In genomic region chrX:41095962-41096955, GRCh38 we compare ENCODE assay signal across 15 cellular contexts. TPM values are rescaled to one million over a fixed set of nuclear protein-coding genes. Genes with fewer than 3 reads are reported as not detected.
A peak's percentile ranks its signal among the peaks of the same experiment; 100 is the strongest.
DNase-seq lines count a peak whose midpoint lies in the region; ATAC-seq, FAIRE-seq and TF ChIP-seq lines count a peak whose summit lies in the region.
"Had no signal": no experiment of that assay in that cellular context is flagged by ENCODE, and none has a peak within 500 bp of the region (broad histone marks: within the 10 kb centered on the region; RNA-seq: fewer than 3 reads in every experiment).

No MANE protein-coding gene starts in this region.

- peak overlapping the region; percentile 3; the same call in 1 of the 2 replicates for H3K4me2 ChIP-seq in HepG2 (ENCODE audit: low read depth, low read length)

- no peak for TF ChIP-seq RAD21 in HepG2 (CRISPR knock-in tag; IDR thresholded peaks at IDR 0.05)

- H3K79me2 ChIP-seq in HepG2 (ENCODE audit: insufficient read depth, low read length): peaks cover 89% of the 10 kb centered on the region

- intact Hi-C loops in right cardiac atrium (cut with DNase I): no loop called here
- intact Hi-C loops in Right ventricle myocardium inferior (cut with DNase I): no loop called here
- intact Hi-C loops in HepG2 (cut with micrococcal nuclease; ENCODE audit: unreplicated experiment): no loop called here
- intact Hi-C loops in upper lobe of right lung (cut with DNase I): no loop called here
- intact Hi-C loops in kidney (cut with DNase I): no loop called here

- H3K27me3 ChIP-seq in right cardiac atrium (ENCODE audit: control insufficient read depth, insufficient read depth) (no peaks in the 10 kb centered on the region), HepG2 (ENCODE audit: control insufficient read depth in 1 of 2, insufficient read depth in 2 of 2, low read length in 2 of 2) (no peaks in the 10 kb centered on the region), upper lobe of right lung (no peaks in the 10 kb centered on the region)
- H3K27me3 ChIP-seq: ovary, testis had no signal

- H3K9me3 ChIP-seq in right cardiac atrium (ENCODE audit: control insufficient read depth, low read length): no peaks in the 10 kb centered on the region
- H3K9me3 ChIP-seq in HepG2 (ENCODE audit: low read length): no peaks in the 10 kb centered on the region
- H3K9me3 ChIP-seq in upper lobe of right lung: no peaks in the 10 kb centered on the region
- H3K9me3 ChIP-seq in kidney (ENCODE audit: control insufficient read depth in 1 of 2, low read length in 2 of 2): no peaks in the 10 kb centered on the region
- H3K9me3 ChIP-seq: ovary, testis had no signal

- peak overlapping the region; percentile 66 for H3K27ac Mint-ChIP-seq in activated T-helper 17 cell treated with anti-CD3 and anti-CD28 coated beads, Interleukin-2, amount 50 U/mL, for 72 hours

- H3K36me3 ChIP-seq in HepG2 (replicated peaks in 1 of 2; ENCODE audit: control insufficient read depth in 1 of 2, insufficient read depth in 2 of 2, low read length in 2 of 2): no peaks in the 10 kb centered on the region; a peak in 1 of 5 replicates
- H3K36me3 ChIP-seq in upper lobe of right lung: no peaks in the 10 kb centered on the region
- H3K36me3 ChIP-seq in kidney (ENCODE audit: control insufficient read depth in 1 of 2, insufficient read depth in 2 of 2, low read length in 2 of 2): no peaks in the 10 kb centered on the region
- H3K36me3 ChIP-seq: ovary had no signal

- BruUV-seq in HepG2 (replicated peaks; lab: Mats Ljungman, UMichigan): no TSS peak

- DNase-seq in right cardiac atrium (no peak), Right ventricle myocardium inferior (ENCODE audit: missing footprints) (no peak), HepG2 (ENCODE audit: low spot score) (no peak), upper lobe of right lung (no peak), kidney (no peak)
- no peak for DNase-seq in activated CD4-positive, CD25-positive, alpha-beta regulatory T cell treated with anti-CD3 and anti-CD28 coated beads, Interleukin-2, amount 50 U/mL, for 72 hours
- DNase-seq in activated CD8-positive, alpha-beta memory T cell treated with anti-CD3 and anti-CD28 coated beads, Interleukin-2, amount 50 U/mL, for 48 hours: no peak
- DNase-seq: islet precursor cell; ovary; stimulated activated CD4-positive, alpha-beta T cell treated with anti-CD3 and anti-CD28 coated beads, Interleukin-4, amount 100 ng/mL, for 4 hours; testis had no signal

- TF ChIP-seq CTCF in HepG2 (CRISPR knock-in tag; IDR thresholded peaks at IDR 0.05) (no peak), upper lobe of right lung (IDR thresholded peaks at IDR 0.05) (no peak), kidney (IDR thresholded peaks at IDR 0.05; ENCODE audit: borderline replicate concordance, extremely low read depth, insufficient read depth) (no peak)

- H3K4me1 Mint-ChIP-seq in activated T-helper 17 cell treated with anti-CD3 and anti-CD28 coated beads, Interleukin-2, amount 50 U/mL, for 72 hours: peaks cover 12% of the 10 kb centered on the region

- no peak for TF ChIP-seq POLR2A in HepG2 (IDR thresholded peaks at IDR 0.05; ENCODE audit: insufficient read depth in 1 of 2, low read depth in 2 of 2, low read length in 2 of 2)

- H3K9ac ChIP-seq in HepG2 (ENCODE audit: insufficient read depth, low read depth, low read length) (no peak overlapping the region), kidney (ENCODE audit: low read length in 2 of 2) (no peak overlapping the region)

- peaks cover 72% of the 10 kb centered on the region for H4K20me1 ChIP-seq in HepG2 (ENCODE audit: insufficient read depth, low read length)

- TF ChIP-seq EP300 in HepG2 (IDR thresholded peaks at IDR 0.05; ENCODE audit: low read depth in 2 of 2, low read length in 2 of 2): no peak
- no peak for TF ChIP-seq EP300 in HepG2 (CRISPR knock-in tag; IDR thresholded peaks at IDR 0.05; ENCODE audit: borderline replicate concordance)

- H3K4me1 ChIP-seq in right cardiac atrium (ENCODE audit: control insufficient read depth, insufficient read depth, low read length): peaks cover 11% of the 10 kb centered on the region
- peaks cover 38% of the 10 kb centered on the region for H3K4me1 ChIP-seq in HepG2 (ENCODE audit: insufficient read depth, low read length)
- peaks cover 17% of the 10 kb centered on the region for H3K4me1 ChIP-seq in upper lobe of right lung
- H3K4me1 ChIP-seq in kidney (ENCODE audit: control insufficient read depth in 1 of 2, insufficient read depth in 1 of 2, low read depth in 1 of 2, low read length in 2 of 2): peaks cover 5 to 12% of the 10 kb centered on the region in 2 donors
- H3K4me1 ChIP-seq: testis had no signal

- peaks cover 9% of the 10 kb centered on the region for H3K36me3 Mint-ChIP-seq in activated T-helper 17 cell treated with anti-CD3 and anti-CD28 coated beads, Interleukin-2, amount 50 U/mL, for 72 hours (ENCODE audit: low read depth)

- no peaks in the 10 kb centered on the region for H3K27me3 Mint-ChIP-seq in activated T-helper 17 cell treated with anti-CD3 and anti-CD28 coated beads, Interleukin-2, amount 50 U/mL, for 72 hours
- H3K27me3 Mint-ChIP-seq: brain had no signal

- in situ Hi-C loops in HepG2 (cut with HindIII; ENCODE audit: extremely low pct_ligation_motif_present, low pct_unique_long_range_greater_than_20kb): no loop called here

- H3K27ac ChIP-seq in right cardiac atrium (ENCODE audit: low read length): peak overlapping the region; percentile 37
- H3K27ac ChIP-seq in HepG2 (ENCODE audit: extremely low read length, insufficient read depth, low read length): no peak overlapping the region
- no peak overlapping the region for H3K27ac ChIP-seq in upper lobe of right lung
- no peak overlapping the region for H3K27ac ChIP-seq in kidney (ENCODE audit: low read depth in 2 of 2, low read length in 2 of 2)
- H3K27ac ChIP-seq: C4-2B, epithelial cell of prostate, ovary, testis had no signal

- no peak overlapping the region for H2AFZ ChIP-seq in HepG2 (ENCODE audit: low read length)

- ATAC-seq in right cardiac atrium (no peak), Right ventricle myocardium inferior (no peak), HepG2 (peak; percentile 44), upper lobe of right lung (peak; percentile 55)
- ATAC-seq in activated T-helper 17 cell treated with anti-CD3 and anti-CD28 coated beads, Interleukin-2, amount 50 U/mL, for 72 hours (replicated peaks): peak; percentile 56

- POLR2A ChIA-PET in HepG2 (lab: Yijun Ruan, JAX): interaction anchor here (1.9 kb wide), 1 partner anchor 11 kb away, joined by 7 read pairs; the partner anchor contains the start of gene USP9X

- H3K4me3 ChIP-seq in right cardiac atrium (ENCODE audit: low read length): no peak overlapping the region
- H3K4me3 ChIP-seq in HepG2 (replicated peaks in 1 of 3; ENCODE audit: insufficient read depth in 1 of 3, low read depth in 2 of 3, low read length in 3 of 3): no peak overlapping the region
- H3K4me3 ChIP-seq in upper lobe of right lung: no peak overlapping the region
- H3K4me3 ChIP-seq in kidney (ENCODE audit: low read length in 2 of 2): peak overlapping the region in 1 of 2 donors; percentile 1
- H3K4me3 ChIP-seq: ovary, testis had no signal

- FAIRE-seq in HepG2 (lab: Jason Lieb, UNC) (no peak), kidney (lab: Jason Lieb, UNC) (no peak)

- 51% methylated on average over 9 of the region's 9 CpGs for WGBS in right cardiac atrium
- WGBS in HepG2 (ENCODE audit: low lambda C conversion rate): 73% methylated on average over 8 of the region's 9 CpGs

- CTCF ChIA-PET in HepG2 (lab: Yijun Ruan, JAX; ENCODE audit: low intra/inter-chr PET ratio, low total read pairs): no interaction called here

- H3K4me3 Mint-ChIP-seq in activated T-helper 17 cell treated with anti-CD3 and anti-CD28 coated beads, Interleukin-2, amount 50 U/mL, for 72 hours: peak overlapping the region; percentile 60

- H3K9me3 Mint-ChIP-seq in activated T-helper 17 cell treated with anti-CD3 and anti-CD28 coated beads, Interleukin-2, amount 50 U/mL, for 72 hours: no peaks in the 10 kb centered on the region

TF ChIP-seq in HepG2, 621 proteins besides CTCF, POLR2A, EP300 and RAD21 (continues in another document):
- no peak for TF ChIP-seq IRF2 (CRISPR knock-in tag; IDR thresholded peaks at IDR 0.05)
- no peak for TF ChIP-seq MAZ (IDR thresholded peaks at IDR 0.05; ENCODE audit: borderline replicate concordance, low read depth, low read length)
- no peak for TF ChIP-seq MAZ (CRISPR knock-in tag; IDR thresholded peaks at IDR 0.05; ENCODE audit: low read depth)
- no peak for TF ChIP-seq ZNF326 (CRISPR knock-in tag; IDR thresholded peaks at IDR 0.05; ENCODE audit: borderline replicate concordance)

RNA-seq across cellular contexts. Expression of gene USP9X, which starts 11.0 kb away (rescaled TPM):
- 10 to 100 TPM; 57.3 to 72.6 (median 62.3) TPM for total RNA-seq in right cardiac atrium
- 13.3 TPM for polyA plus RNA-seq in right cardiac atrium
- total RNA-seq in Right ventricle myocardium inferior: 51.6 TPM
- 10 to 100 TPM; 49.3 to 63.3 TPM for total RNA-seq in activated T-helper 17 cell treated with anti-CD3 and anti-CD28 coated beads, Interleukin-2, amount 50 U/mL, for 72 hours
- 40.5 and 81.0 TPM in 2 replicates for total RNA-seq in HepG2 (2016; rRNA removed; fragmentation: Illumina TruSeq; extraction: Trizol)
- total RNA-seq in HepG2 (2016; cell fraction: cytosol; rRNA removed; fragmentation: Illumina TruSeq; extraction: Trizol; ENCODE audit: low read depth): 3.8 and 4.7 TPM in 2 replicates
- 39.4 and 75.2 TPM in 2 replicates for total RNA-seq in HepG2 (2016; cell fraction: insoluble cytoplasmic fraction; rRNA removed; fragmentation: Illumina TruSeq; extraction: Trizol)
- total RNA-seq in HepG2 (2016; cell fraction: membrane; rRNA removed; fragmentation: Illumina TruSeq; extraction: Trizol): 12.7 TPM in 2 replicates
- total RNA-seq in HepG2 (2016; cell fraction: nucleus; rRNA removed; fragmentation: Illumina TruSeq; extraction: Trizol): 41.9 and 52.3 TPM in 2 replicates
- 20.7 and 22.2 TPM in 2 replicates for polyA plus RNA-seq in HepG2 (2011; rRNA removed)
- 9.5 and 16.8 TPM in 2 replicates for polyA plus RNA-seq in HepG2 (2011; cell fraction: cytosol; rRNA removed)
- polyA plus RNA-seq in HepG2 (2011; cell fraction: nucleus; rRNA removed): 14.6 and 21.3 TPM in 2 replicates
- polyA plus RNA-seq in HepG2 (2012): 24.5 and 29.6 TPM in 2 replicates
- 0.76 and 1.8 TPM in 2 replicates for polyA plus RNA-seq in HepG2 (2016; cell fraction: cytosol; fragmentation: Illumina TruSeq; extraction: Trizol; ENCODE audit: low read depth)
- 29.7 and 29.8 TPM in 2 replicates for polyA plus RNA-seq in HepG2 (2016; cell fraction: insoluble cytoplasmic fraction; fragmentation: Illumina TruSeq; extraction: Trizol; ENCODE audit: low read depth)
- 2.9 and 3.9 TPM in 2 replicates for polyA plus RNA-seq in HepG2 (2016; cell fraction: membrane; fragmentation: Illumina TruSeq; extraction: Trizol; ENCODE audit: low read depth)
- polyA plus RNA-seq in HepG2 (2016; cell fraction: nucleus; fragmentation: Illumina TruSeq; extraction: Trizol; ENCODE audit: insufficient read depth, low read depth): 26.5 and 29.5 TPM in 2 replicates
- 180 and 267 TPM in 2 replicates for polyA minus RNA-seq in HepG2 (2011; rRNA and poly(A)+ RNA removed; ENCODE audit: low replicate concordance)
- 62.3 and 83.0 TPM in 2 replicates for polyA minus RNA-seq in HepG2 (2011; cell fraction: cytosol; rRNA and poly(A)+ RNA removed)
- 121 and 148 TPM in 2 replicates for polyA minus RNA-seq in HepG2 (2011; cell fraction: nucleus; rRNA and poly(A)+ RNA removed)
- 71.5 TPM for total RNA-seq in upper lobe of right lung
- 86.8 TPM for total RNA-seq in kidney
- 12.0 TPM for polyA plus RNA-seq in kidney (ENCODE audit: insufficient read depth, low read depth, low replicate concordance)

Comparison
In these comparisons a context has a peak if more than half of its experiments do, and no peak if none do; other contexts are left out.
1. ATAC-seq: peak in activated T-helper 17 cell treated with anti-CD3 and anti-CD28 coated beads, Interleukin-2, amount 50 U/mL, for 72 hours (single experiment), HepG2 (single experiment) and upper lobe of right lung (single experiment); none in right cardiac atrium (0 of 2) and Right ventricle myocardium inferior (single experiment).